28 cellular contexts compared by ENCODE assay signal in genomic region chr11:128161994-128162393, GRCh38.
"Had no signal": no experiment of that assay in that cellular context is flagged by ENCODE, and none has a peak within 500 bp of the region (broad histone marks: within the 10 kb centered on the region; RNA-seq: fewer than 3 reads in every experiment).

No MANE protein-coding gene starts in this region.

- H3K4me1 Mint-ChIP-seq: nephron had no signal

- H2AFZ ChIP-seq: parathyroid adenoma had no signal

- H3K27ac Mint-ChIP-seq: naive thymus-derived CD4-positive, alpha-beta T cell; natural killer cell; nephron; progenitor cell of endocrine pancreas; stimulated activated effector memory CD8-positive, alpha-beta T cell treated with anti-CD3 and anti-CD28 coated beads, Interleukin-12 subunit alpha, Interleukin-12 subunit beta, amount 100 ng/mL, for 72 hours; stimulated activated naive B cell treated with anti-CD40 and anti-IgM and Interleukin-4, amounts not matched to agents 10 μg/mL and 1 μg/mL and 100 μg/mL, for 72 hours; stimulated activated naive CD8-positive, alpha-beta T cell treated with anti-CD3 and anti-CD28 coated beads, Interleukin-15, Interleukin-2, amounts not matched to agents 100 ng/mL and 50 ng/mL, for 24 hours had no signal

- H3K79me2 ChIP-seq: parathyroid adenoma had no signal

- H3K36me3 ChIP-seq: ovary, stomach, thoracic aorta, thyroid gland, tibial nerve, upper lobe of left lung, uterus had no signal

- H3K9me3 Mint-ChIP-seq: naive thymus-derived CD4-positive, alpha-beta T cell; natural killer cell; nephron; neural crest cell; stimulated activated effector memory CD8-positive, alpha-beta T cell treated with anti-CD3 and anti-CD28 coated beads, Interleukin-12 subunit alpha, Interleukin-12 subunit beta, amount 100 ng/mL, for 72 hours; stimulated activated naive B cell treated with anti-CD40 and anti-IgM and Interleukin-4, amounts not matched to agents 10 μg/mL and 1 μg/mL and 100 μg/mL, for 72 hours; stimulated activated naive CD8-positive, alpha-beta T cell treated with anti-CD3 and anti-CD28 coated beads, Interleukin-15, Interleukin-2, amounts not matched to agents 100 ng/mL and 50 ng/mL, for 24 hours had no signal

- H3K27me3 Mint-ChIP-seq: stimulated activated naive CD8-positive, alpha-beta T cell treated with anti-CD3 and anti-CD28 coated beads, Interleukin-15, Interleukin-2, amounts not matched to agents 100 ng/mL and 50 ng/mL, for 24 hours had no signal

- ATAC-seq: naive thymus-derived CD4-positive, alpha-beta T cell; natural killer cell; psoas muscle; right cardiac atrium; sciatic nerve; stimulated activated effector memory CD8-positive, alpha-beta T cell treated with anti-CD3 and anti-CD28 coated beads, Interleukin-12 subunit alpha, Interleukin-12 subunit beta, amount 100 ng/mL, for 72 hours; stimulated activated naive B cell treated with anti-CD40 and anti-IgM and Interleukin-4, amounts not matched to agents 10 μg/mL and 1 μg/mL and 100 μg/mL, for 72 hours had no signal

- H3K4me1 ChIP-seq: parathyroid adenoma, psoas muscle, uterus had no signal

- H3K27ac ChIP-seq: ovary, parathyroid adenoma, psoas muscle, thyroid gland, tibial nerve, upper lobe of left lung, uterus had no signal

- H3K4me3 Mint-ChIP-seq: naive thymus-derived CD4-positive, alpha-beta T cell; natural killer cell; nephron; neural crest cell; stimulated activated effector memory CD8-positive, alpha-beta T cell treated with anti-CD3 and anti-CD28 coated beads, Interleukin-12 subunit alpha, Interleukin-12 subunit beta, amount 100 ng/mL, for 72 hours; stimulated activated naive B cell treated with anti-CD40 and anti-IgM and Interleukin-4, amounts not matched to agents 10 μg/mL and 1 μg/mL and 100 μg/mL, for 72 hours; stimulated activated naive CD8-positive, alpha-beta T cell treated with anti-CD3 and anti-CD28 coated beads, Interleukin-15, Interleukin-2, amounts not matched to agents 100 ng/mL and 50 ng/mL, for 24 hours had no signal

- H3K9ac ChIP-seq: parathyroid adenoma had no signal

- H3K4me3 ChIP-seq: ovary, psoas muscle, stomach, thoracic aorta, thyroid gland, tibial nerve, upper lobe of left lung, uterus had no signal

- H3K9me3 ChIP-seq: ovary, psoas muscle, stomach, thoracic aorta, thyroid gland, tibial nerve, upper lobe of left lung, uterus had no signal

- H3K36me3 Mint-ChIP-seq: naive thymus-derived CD4-positive, alpha-beta T cell; natural killer cell; stimulated activated effector memory CD8-positive, alpha-beta T cell treated with anti-CD3 and anti-CD28 coated beads, Interleukin-12 subunit alpha, Interleukin-12 subunit beta, amount 100 ng/mL, for 72 hours; stimulated activated naive B cell treated with anti-CD40 and anti-IgM and Interleukin-4, amounts not matched to agents 10 μg/mL and 1 μg/mL and 100 μg/mL, for 72 hours had no signal

- H3K27me3 ChIP-seq: ovary, stomach, thyroid gland, tibial nerve, upper lobe of left lung, uterus had no signal

- DNase-seq: naive thymus-derived CD4-positive, alpha-beta T cell; natural killer cell; occipital lobe; ovary; posterior cingulate gyrus; psoas muscle; right cardiac atrium; small intestine; stimulated activated CD4-positive, alpha-beta T cell treated with anti-CD3 and anti-CD28 coated beads, Interleukin-15, amount 100 ng/mL, for 24 hours; stimulated activated CD4-positive, alpha-beta T cell treated with anti-CD3 and anti-CD28 coated beads, Interleukin-2, amount 100 ng/mL, for 24 hours; stimulated activated CD4-positive, alpha-beta T cell treated with anti-CD3 and anti-CD28 coated beads, Interleukin-2, amount 100 ng/mL, for 48 hours; stimulated activated CD4-positive, alpha-beta T cell treated with anti-CD3 and anti-CD28 coated beads, Interleukin-4, amount 100 ng/mL, for 24 hours; stimulated activated naive B cell treated with anti-CD40 and anti-IgM and Interleukin-4, amounts not matched to agents 10 μg/mL and 1 μg/mL and 100 μg/mL, for 72 hours; stimulated activated naive CD4-positive, alpha-beta T cell treated with Interleukin-2 at 50 U/mL for 16 hours; stomach; thyroid gland; trophoblast cell; upper lobe of left lung; uterus had no signal
